In the genomic region with DNA sequence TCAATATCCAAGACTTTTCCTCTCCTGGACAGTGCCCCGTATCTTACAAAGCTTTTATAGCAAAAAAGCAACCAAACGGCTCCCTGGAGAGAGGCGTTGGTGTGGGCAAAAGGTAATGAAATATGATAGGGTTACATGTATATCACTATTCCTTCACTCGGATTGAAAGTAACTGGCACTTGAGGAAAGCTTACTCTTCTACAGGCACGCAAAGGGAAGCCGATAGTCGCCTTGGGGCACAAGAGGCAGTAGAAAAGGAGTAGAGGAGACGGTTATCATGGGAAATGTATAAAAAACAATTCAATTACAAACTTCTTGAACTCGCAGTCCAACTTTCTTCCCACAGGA, we compare ENCODE assay signal across 8 cellular contexts. TPM values are rescaled to one million over a fixed set of nuclear protein-coding genes. Genes with fewer than 3 reads are reported as not detected.
DNase-seq lines count a peak whose midpoint lies in the region; ATAC-seq lines count a peak whose summit lies in the region.

No MANE protein-coding gene starts in this region.

- DNase-seq in H7: no peak
- DNase-seq in SJSA1 (ENCODE audit: low read depth in 1 of 2, low spot score in 2 of 2): peak; percentile 41 to 48
- peak; percentile 20 for DNase-seq in fibroblast of peridontal ligament (ENCODE audit: extremely low read depth)
- DNase-seq in skeletal muscle cell (ENCODE audit: low read depth): no peak
- no peak for DNase-seq in activated gamma-delta T cell (lab: John Stamatoyannopoulos, UW)

- H3K4me1 ChIP-seq in SJSA1 (replicated peaks): peaks cover 16% of the 10 kb centered on the region

- H3K27me3 ChIP-seq in H7 (ENCODE audit: control insufficient read depth, insufficient read depth, low read length): no peaks in the 10 kb centered on the region
- no peaks in the 10 kb centered on the region for H3K27me3 ChIP-seq in SJSA1 (replicated peaks)

- no peaks in the 10 kb centered on the region for H3K9me3 ChIP-seq in SJSA1 (replicated peaks)

- ATAC-seq in HG03342 (IDR thresholded peaks at IDR 0.05; ENCODE audit: unreplicated experiment) (no peak), HG03442 (IDR thresholded peaks at IDR 0.05; ENCODE audit: unreplicated experiment) (no peak), GM21381 (IDR thresholded peaks at IDR 0.05; ENCODE audit: unreplicated experiment) (no peak)

- H3K27ac ChIP-seq in SJSA1: peak overlapping the region; percentile 72; the same call in 1 of the 2 replicates

- peaks cover 8% of the 10 kb centered on the region for H3K36me3 ChIP-seq in H7 (replicated peaks; ENCODE audit: control insufficient read depth, insufficient read depth, low read length)
- H3K36me3 ChIP-seq in SJSA1: peaks cover 54% of the 10 kb centered on the region

- H3K4me3 ChIP-seq in H7 (ENCODE audit: insufficient read depth, low read depth, low read length) (peak overlapping the region; percentile 89), SJSA1 (peak overlapping the region; percentile 89), skeletal muscle cell (ENCODE audit: low read depth, low read length) (peak overlapping the region; percentile 84)

RNA-seq across cellular contexts. Expression of gene DIAPH1, which starts 1.1 kb away (rescaled TPM):
- 31.2 and 37.5 TPM in 2 replicates for total RNA-seq in H7 (2014; rRNA removed; shearing (Covaris generic))
- total RNA-seq in SJSA1 (2014; rRNA removed; shearing (Covaris generic)): 44.5 and 48.7 TPM in 2 replicates

RNA-seq across cellular contexts. Expression of gene HDAC3, which starts 19.0 kb away (rescaled TPM):
- 81.3 and 82.7 TPM in 2 replicates for total RNA-seq in H7 (2014; rRNA removed; shearing (Covaris generic))
- total RNA-seq in SJSA1 (2014; rRNA removed; shearing (Covaris generic)): 85.9 and 93.9 TPM in 2 replicates

RNA-seq across cellular contexts. Expression of gene RELL2, which starts 19.1 kb away (rescaled TPM):
- total RNA-seq in H7 (2014; rRNA removed; shearing (Covaris generic)): 7.4 and 8.9 TPM in 2 replicates
- 5.8 and 10.1 TPM in 2 replicates for total RNA-seq in SJSA1 (2014; rRNA removed; shearing (Covaris generic))

RNA-seq across cellular contexts. Expression of gene FCHSD1, which starts 33.6 kb away (rescaled TPM):
- 17.3 and 22.3 TPM in 2 replicates for total RNA-seq in H7 (2014; rRNA removed; shearing (Covaris generic))
- 33.2 and 35.8 TPM in 2 replicates for total RNA-seq in SJSA1 (2014; rRNA removed; shearing (Covaris generic))

Comparison
In these comparisons a context has a peak if more than half of its experiments do, and no peak if none do; other contexts are left out.
1. DNase-seq: peak in SJSA1 (2 of 2) and fibroblast of peridontal ligament (single experiment); none in H7 (single experiment), skeletal muscle cell (single experiment) and activated gamma-delta T cell (single experiment).
2. Peak in every context shown above with its lines, with median percentiles within 50 percentile points of each other: H3K4me3 ChIP-seq.